Comparison of ENCODE assay signal across 13 cellular contexts in the genomic region with DNA sequence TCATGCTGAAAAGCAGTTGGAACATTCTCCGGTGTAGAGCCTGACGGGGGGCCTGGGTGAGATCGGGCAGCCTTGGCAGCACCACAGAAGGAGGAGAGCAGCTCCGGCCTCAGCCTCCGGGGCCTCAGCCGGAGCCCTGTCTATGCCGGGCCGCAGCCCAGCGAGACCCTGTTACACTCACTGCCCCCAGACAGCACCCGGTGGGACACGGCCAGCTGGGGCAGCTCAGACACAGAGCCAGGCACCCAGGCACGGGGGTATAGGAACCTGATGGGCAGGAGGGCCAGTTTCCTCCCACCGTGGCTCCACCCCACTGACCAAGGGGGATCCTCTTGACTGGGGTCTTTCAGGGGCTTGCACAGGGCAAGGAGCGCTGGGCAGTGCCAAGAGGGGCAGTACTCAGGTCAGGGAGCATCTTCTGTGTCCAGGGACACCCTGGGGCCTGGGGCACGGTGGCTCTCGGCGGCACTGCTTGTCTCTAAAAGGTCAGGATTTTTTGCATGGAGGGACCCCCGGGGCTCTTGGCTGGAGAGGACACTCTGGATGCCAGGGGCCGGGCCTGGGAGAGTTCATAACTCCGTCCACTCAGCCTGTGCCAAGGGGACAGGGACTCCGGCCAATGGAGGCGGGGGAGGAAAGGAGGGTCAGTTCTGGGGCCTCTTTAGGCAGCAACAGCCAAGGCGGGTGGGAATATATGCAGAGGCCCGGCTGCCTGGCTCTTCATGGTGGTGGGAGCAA. TPM values are rescaled to one million over a fixed set of nuclear protein-coding genes. Genes with fewer than 3 reads are reported as not detected.
A peak's percentile ranks its signal among the peaks of the same experiment; 100 is the strongest.
DNase-seq lines count a peak whose midpoint lies in the region; ATAC-seq and TF ChIP-seq lines count a peak whose summit lies in the region.
"Had no signal": no experiment of that assay in that cellular context is flagged by ENCODE, and none has a peak within 500 bp of the region (broad histone marks: within the 10 kb centered on the region; RNA-seq: fewer than 3 reads in every experiment).

No MANE protein-coding gene starts in this region.

- peaks cover 16 to 23% of the 10 kb centered on the region in 2 experiments for H3K4me1 ChIP-seq in trophoblast cell (ENCODE audit: control insufficient read depth in 1 of 2, insufficient read depth in 2 of 2, low read length in 2 of 2)
- peaks cover 0 to 42% of the 10 kb centered on the region in 2 donors for H3K4me1 ChIP-seq in uterus
- peaks cover 7% of the 10 kb centered on the region for H3K4me1 ChIP-seq in smooth muscle cell (ENCODE audit: low read depth)

- H2BK5ac ChIP-seq in trophoblast cell (ENCODE audit: low read depth, low read length, poor library complexity): no peak overlapping the region

- H3K4me2 ChIP-seq in trophoblast cell (ENCODE audit: low read length): no peak overlapping the region
- H3K4me2 ChIP-seq in smooth muscle cell: no peak overlapping the region

- H3K36me3 ChIP-seq in trophoblast cell (ENCODE audit: control insufficient read depth in 1 of 2, insufficient read depth in 2 of 2, low read length in 2 of 2): peaks cover 76 to 84% of the 10 kb centered on the region in 2 experiments
- no peaks in the 10 kb centered on the region for H3K36me3 ChIP-seq in uterus
- H3K36me3 ChIP-seq in smooth muscle cell (ENCODE audit: low read depth): peaks cover 2% of the 10 kb centered on the region

- no peak overlapping the region for H4K91ac ChIP-seq in trophoblast cell (ENCODE audit: low read depth, low read length)

- no peak for DNase-seq in T-helper 2 cell treated with Interferon-gamma antibody and Interleukin-4, amounts not matched to agents 5 μg/mL and 100 μg/mL, for 36 hours (ENCODE audit: low spot score)
- DNase-seq in T-helper 2 cell (no peak), left cardiac atrium (peak; percentile 84), trophoblast cell (no peak), uterus (peak; percentile 67 to 74), smooth muscle cell (lab: John Stamatoyannopoulos, UW; ENCODE audit: unreplicated experiment) (no peak), SKM-1 (lab: John Stamatoyannopoulos, UW; ENCODE audit: unreplicated experiment) (no peak), nephron progenitor cell (no peak)
- DNase-seq: activated CD4-positive, alpha-beta T cell treated with anti-CD3 and anti-CD28 coated beads for 48 hours; activated T-cell treated with anti-CD3 and anti-CD28 coated beads, Interleukin-2, amount 50 U/mL, for 72 hours; NCI-H446; PC-3 had no signal

- no peak overlapping the region for H3K23ac ChIP-seq in trophoblast cell (ENCODE audit: low read length)

- no peak overlapping the region for H2BK12ac ChIP-seq in trophoblast cell (ENCODE audit: low read length)

- peak overlapping the region; percentile 12 for H3K4ac ChIP-seq in trophoblast cell (ENCODE audit: low read depth, low read length)

- H3K27ac Mint-ChIP-seq in T-helper 2 cell treated with Interferon-gamma antibody and Interleukin-4, amounts not matched to agents 5 μg/mL and 100 μg/mL, for 36 hours: peak overlapping the region; percentile 26
- no peak overlapping the region for H3K27ac Mint-ChIP-seq in nephron progenitor cell
- H3K27ac Mint-ChIP-seq: activated T-cell treated with anti-CD3 and anti-CD28 coated beads, Interleukin-2, amount 50 U/mL, for 72 hours had no signal

- no peak overlapping the region for H3K14ac ChIP-seq in trophoblast cell (ENCODE audit: low read length)

- H3K79me2 ChIP-seq in trophoblast cell (ENCODE audit: control insufficient read depth, insufficient read depth, low read length, poor library complexity) (peaks cover 17% of the 10 kb centered on the region), smooth muscle cell (ENCODE audit: low read depth) (peaks cover 32% of the 10 kb centered on the region)

- no peaks in the 10 kb centered on the region for H3K27me3 Mint-ChIP-seq in T-helper 2 cell treated with Interferon-gamma antibody and Interleukin-4, amounts not matched to agents 5 μg/mL and 100 μg/mL, for 36 hours (ENCODE audit: low read depth)
- H3K27me3 Mint-ChIP-seq in nephron progenitor cell (ENCODE audit: low read depth, poor library complexity): peaks cover 12% of the 10 kb centered on the region

- no peak overlapping the region for H4K8ac ChIP-seq in trophoblast cell (ENCODE audit: low read depth, low read length)

- H3K9ac ChIP-seq in trophoblast cell (ENCODE audit: low read length) (no peak overlapping the region), smooth muscle cell (ENCODE audit: low read depth) (no peak overlapping the region)

- H3F3A ChIP-seq in smooth muscle cell (ENCODE audit: low read depth): no peaks in the 10 kb centered on the region

- no peak overlapping the region for H3K4me3 Mint-ChIP-seq in T-helper 2 cell treated with Interferon-gamma antibody and Interleukin-4, amounts not matched to agents 5 μg/mL and 100 μg/mL, for 36 hours
- no peak overlapping the region for H3K4me3 Mint-ChIP-seq in nephron progenitor cell
- H3K4me3 Mint-ChIP-seq: activated T-cell treated with anti-CD3 and anti-CD28 coated beads, Interleukin-2, amount 50 U/mL, for 72 hours had no signal

- H3K9me3 ChIP-seq in trophoblast cell (ENCODE audit: insufficient read depth, low read depth, low read length) (peaks cover 4% of the 10 kb centered on the region), uterus (no peaks in the 10 kb centered on the region), smooth muscle cell (replicated peaks; ENCODE audit: low read depth) (no peaks in the 10 kb centered on the region)

- peaks cover 25% of the 10 kb centered on the region for H3K4me1 Mint-ChIP-seq in T-helper 2 cell treated with Interferon-gamma antibody and Interleukin-4, amounts not matched to agents 5 μg/mL and 100 μg/mL, for 36 hours (ENCODE audit: low read depth)
- H3K4me1 Mint-ChIP-seq in nephron progenitor cell: peaks cover 32% of the 10 kb centered on the region

- peak; percentile 48 to 59 for ATAC-seq in left cardiac atrium
- ATAC-seq: activated T-cell treated with anti-CD3 and anti-CD28 coated beads, Interleukin-2, amount 50 U/mL, for 72 hours; PC-3 had no signal

- no peak overlapping the region for H2AFZ ChIP-seq in trophoblast cell (ENCODE audit: insufficient read depth, low read length, poor library complexity)
- no peak overlapping the region for H2AFZ ChIP-seq in smooth muscle cell (ENCODE audit: low read depth)

- WGBS in trophoblast cell (ENCODE audit: extremely low coverage, insufficient coverage, insufficient read length): no CpG with 5 or more reads among the region's 24 CpGs
- 96% methylated on average over 21 of the region's 24 CpGs for WGBS in smooth muscle cell (ENCODE audit: low lambda C conversion rate)

- H4K12ac ChIP-seq in trophoblast cell (ENCODE audit: low read depth, low read length): no peak overlapping the region

- H3K9me3 Mint-ChIP-seq in T-helper 2 cell treated with Interferon-gamma antibody and Interleukin-4, amounts not matched to agents 5 μg/mL and 100 μg/mL, for 36 hours: no peaks in the 10 kb centered on the region
- H3K9me3 Mint-ChIP-seq in nephron progenitor cell: peaks cover under 1% of the 10 kb centered on the region
- H3K9me3 Mint-ChIP-seq: activated T-cell treated with anti-CD3 and anti-CD28 coated beads, Interleukin-2, amount 50 U/mL, for 72 hours had no signal

- no peak overlapping the region for H2AK5ac ChIP-seq in trophoblast cell (ENCODE audit: low read length)

- H3K36me3 Mint-ChIP-seq in T-helper 2 cell treated with Interferon-gamma antibody and Interleukin-4, amounts not matched to agents 5 μg/mL and 100 μg/mL, for 36 hours (ENCODE audit: low read depth): peaks cover 23% of the 10 kb centered on the region
- H3K36me3 Mint-ChIP-seq in nephron progenitor cell (ENCODE audit: low read depth): peaks cover 7% of the 10 kb centered on the region

- intact Hi-C loops in left cardiac atrium (cut with DNase I): no loop called here
- intact Hi-C loops in uterus (cut with DNase I; ENCODE audit: low total_unique reads): no loop called here

- no peak for TF ChIP-seq POLR2A in uterus (IDR thresholded peaks at IDR 0.05)

- TF ChIP-seq CTCF in uterus (IDR thresholded peaks at IDR 0.05): no peak
- TF ChIP-seq CTCF in smooth muscle cell (IDR thresholded peaks at IDR 0.05; ENCODE audit: borderline replicate concordance, insufficient read depth, poor library complexity, severe bottlenecking): no peak
- TF ChIP-seq CTCF in nephron progenitor cell (IDR thresholded peaks at IDR 0.05): no peak

- H2BK120ac ChIP-seq in trophoblast cell (ENCODE audit: insufficient read depth, low read length, poor library complexity): no peak overlapping the region

- peaks cover 87% of the 10 kb centered on the region for H4K20me1 ChIP-seq in smooth muscle cell (ENCODE audit: low read depth)

- no peak overlapping the region for H3K27ac ChIP-seq in trophoblast cell (ENCODE audit: low read depth, low read length)
- H3K27ac ChIP-seq in uterus: peak overlapping the region; percentile 34 to 56
- H3K27ac ChIP-seq in smooth muscle cell (ENCODE audit: low read depth): no peak overlapping the region
- H3K27ac ChIP-seq: 22Rv1 had no signal

- H3K79me1 ChIP-seq in trophoblast cell (ENCODE audit: low read length): no peaks in the 10 kb centered on the region

- H3K4me3 ChIP-seq in trophoblast cell (ENCODE audit: low read depth, low read length) (no peak overlapping the region), uterus (no peak overlapping the region), smooth muscle cell (no peak overlapping the region)

- H3K27me3 ChIP-seq in trophoblast cell (ENCODE audit: insufficient read depth, low read length) (no peaks in the 10 kb centered on the region), uterus (no peaks in the 10 kb centered on the region), smooth muscle cell (ENCODE audit: low read depth) (no peaks in the 10 kb centered on the region)

- H3K18ac ChIP-seq in trophoblast cell (ENCODE audit: low read length): peak overlapping the region; percentile 17

RNA-seq across cellular contexts. Expression of gene INF2, which starts 9.4 kb away (rescaled TPM):
- 10 to 100 TPM; 44.4 to 44.7 TPM for total RNA-seq in left cardiac atrium
- polyA plus RNA-seq in trophoblast cell (2013): 87.6 and 90.6 TPM in 2 replicates
- total RNA-seq in uterus: 10 to 100 TPM; 13.5 to 79.4 (median 44.6) TPM
- total RNA-seq in smooth muscle cell: 28.1 and 29.8 TPM in 2 replicates
- 19.9 and 30.1 TPM in 2 replicates for polyA plus RNA-seq in smooth muscle cell

RNA-seq across cellular contexts. Expression of gene ADSS1, which starts 25.2 kb away (rescaled TPM):
- total RNA-seq in left cardiac atrium (100 to 1,000 TPM in 1 of 2 donors, 10 to 100 TPM in 1; 86.2 to 102 TPM), uterus (10 to 100 TPM in 1 of 4 donors, 1 to 10 TPM in 1, not detected in 2; 7.0 to 11.7 TPM), smooth muscle cell (6.0 and 43.0 TPM in 2 replicates)
- polyA plus RNA-seq in trophoblast cell (2013): 2.9 and 3.4 TPM in 2 replicates
- polyA plus RNA-seq in smooth muscle cell: 7.8 and 9.3 TPM in 2 replicates

RNA-seq across cellular contexts. Expression of gene SIVA1, which starts 54.1 kb away (rescaled TPM):
- total RNA-seq in left cardiac atrium (10 to 100 TPM; 67.6 to 68.7 TPM), uterus (100 to 1,000 TPM in 3 of 4 donors, 10 to 100 TPM in 1; 79.4 to 366 (median 239) TPM), smooth muscle cell (78.5 and 155 TPM in 2 replicates)
- polyA plus RNA-seq in trophoblast cell (2013): 88.0 and 93.0 TPM in 2 replicates
- polyA plus RNA-seq in smooth muscle cell: 118 and 133 TPM in 2 replicates

Comparison
In these comparisons a context has a peak if more than half of its experiments do, and no peak if none do; other contexts are left out.
1. DNase-seq: peak in left cardiac atrium (single experiment) and uterus (2 of 2); none in T-helper 2 cell treated with Interferon-gamma antibody and Interleukin-4, amounts not matched to agents 5 μg/mL and 100 μg/mL, for 36 hours (single experiment), T-helper 2 cell (0 of 5), trophoblast cell (0 of 2), smooth muscle cell (single experiment), SKM-1 (single experiment) and nephron progenitor cell (single experiment).
2. H3K27ac ChIP-seq: peak in uterus (2 of 2); none in trophoblast cell (single experiment) and smooth muscle cell (single experiment).